ENCODE assay signal across 20 cellular contexts in the genomic region with DNA sequence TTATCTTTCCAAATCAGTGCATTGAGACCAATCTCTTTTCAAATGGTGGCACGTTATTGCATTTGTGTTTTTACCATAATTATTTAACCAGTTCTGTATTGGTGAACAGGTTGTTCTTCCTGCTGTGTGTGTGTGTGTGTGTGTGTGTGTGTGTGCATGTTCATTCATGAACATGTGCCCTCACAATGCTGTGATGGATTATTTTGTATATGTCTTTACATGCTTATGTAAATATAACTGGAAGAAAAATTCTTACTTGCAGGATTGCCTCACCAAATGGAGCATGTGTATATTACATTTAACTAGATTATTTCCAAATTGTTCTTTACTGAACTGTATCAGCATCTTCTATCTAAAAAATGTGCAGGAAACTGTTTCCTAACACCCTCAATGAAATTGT.
DNase-seq lines count a peak whose midpoint lies in the region; ATAC-seq and TF ChIP-seq lines count a peak whose summit lies in the region.
"Had no signal": no experiment of that assay in that cellular context is flagged by ENCODE, and none has a peak within 500 bp of the region (broad histone marks: within the 10 kb centered on the region; RNA-seq: fewer than 3 reads in every experiment).

No MANE protein-coding gene starts in this region.

- H3K27me3 ChIP-seq in mammary epithelial cell (ENCODE audit: insufficient read depth, low read length), result no peaks in the 10 kb centered on the region
- no peaks in the 10 kb centered on the region for H3K27me3 ChIP-seq in neural progenitor cell
- H3K27me3 ChIP-seq: BLaER1 had no signal

- peaks cover 9% of the 10 kb centered on the region for H3K4me1 Mint-ChIP-seq in MCF 10A (ENCODE audit: insufficient read depth, unreplicated experiment)
- H3K4me1 Mint-ChIP-seq in WTC11, result peaks cover 7% of the 10 kb centered on the region
- H3K4me1 Mint-ChIP-seq in neural progenitor cell, result peaks cover 10% of the 10 kb centered on the region
- H3K4me1 Mint-ChIP-seq: CD4-positive, CD25-positive, alpha-beta regulatory T cell had no signal

- intact Hi-C loops in mammary epithelial cell (cut with micrococcal nuclease) (no loop called here), MCF 10A (cut with micrococcal nuclease) (no loop called here)

- H3K27ac ChIP-seq in mammary epithelial cell (ENCODE audit: insufficient read depth, low read depth, low read length) (no peak overlapping the region), neural progenitor cell (no peak overlapping the region)
- H3K27ac ChIP-seq: 22Rv1, BLaER1, C4-2B had no signal

- dilution Hi-C loops in mammary epithelial cell (cut with HindIII; ENCODE audit: low sequenced_read_pairs), result no loop called here

- H3K4me2 ChIP-seq in mammary epithelial cell (ENCODE audit: insufficient read depth, low read depth, low read length) (no peak overlapping the region), neural progenitor cell (no peak overlapping the region)
- H3K4me2 ChIP-seq: BLaER1 had no signal

- in situ Hi-C loops in mammary epithelial cell (cut with MboI; ENCODE audit: low sequenced_read_pairs in 2 of 2), result no loop called here

- POLR2A ChIA-PET in MCF 10A (lab: Yijun Ruan, JAX), result no interaction called here
- POLR2A ChIA-PET in WTC11 (lab: Charles Lee), result no interaction called here

- H3K4me1 ChIP-seq in mammary epithelial cell (ENCODE audit: insufficient read depth, low read length) (peaks cover 8% of the 10 kb centered on the region), neural progenitor cell (peaks cover 8% of the 10 kb centered on the region)
- H3K4me1 ChIP-seq: BLaER1, Caco-2 had no signal

- H3K4me3 Mint-ChIP-seq in MCF 10A (ENCODE audit: unreplicated experiment), result no peak overlapping the region
- H3K4me3 Mint-ChIP-seq in WTC11, result no peak overlapping the region
- no peak overlapping the region for H3K4me3 Mint-ChIP-seq in neural progenitor cell
- H3K4me3 Mint-ChIP-seq: B cell; CD4-positive, CD25-positive, alpha-beta regulatory T cell; CD8-positive, alpha-beta T cell; H9; HFFc6 had no signal

- no peaks in the 10 kb centered on the region for H3K9me3 ChIP-seq in mammary epithelial cell (replicated peaks; ENCODE audit: insufficient read depth, low read length)
- no peaks in the 10 kb centered on the region for H3K9me3 ChIP-seq in neural progenitor cell (ENCODE audit: low read depth)
- H3K9me3 ChIP-seq: BLaER1, Caco-2 had no signal

- H3K36me3 ChIP-seq in mammary epithelial cell (ENCODE audit: insufficient read depth, low read length) (no peaks in the 10 kb centered on the region), neural progenitor cell (no peaks in the 10 kb centered on the region)
- H3K36me3 ChIP-seq: BLaER1 had no signal

- no peak for TF ChIP-seq CTCF in mammary epithelial cell (conservative IDR thresholded peaks at IDR 0.05 in 1 of 2, IDR thresholded peaks at IDR 0.05 in 1 of 2; ENCODE audit: extremely low read depth in 1 of 2, insufficient read depth in 1 of 2, low read depth in 1 of 2, low read length in 2 of 2)
- no peak for TF ChIP-seq CTCF in MCF 10A (IDR thresholded peaks at IDR 0.05; ENCODE audit: unreplicated experiment)
- TF ChIP-seq CTCF in WTC11 (IDR thresholded peaks at IDR 0.05), result no peak
- no peak for TF ChIP-seq CTCF in epithelial cell of esophagus (IDR thresholded peaks at IDR 0.05; ENCODE audit: insufficient read depth, low read depth, low read length, missing control alignments)
- TF ChIP-seq CTCF in neural progenitor cell (IDR thresholded peaks at IDR 0.05), result no peak

- H3K9ac ChIP-seq in mammary epithelial cell (ENCODE audit: insufficient read depth, low read length) (no peak overlapping the region), neural progenitor cell (no peak overlapping the region)
- H3K9ac ChIP-seq: BLaER1 had no signal

- no peaks in the 10 kb centered on the region for H3K79me2 ChIP-seq in mammary epithelial cell (ENCODE audit: insufficient read depth, low read length)
- H3K79me2 ChIP-seq in neural progenitor cell (ENCODE audit: low read depth), result no peaks in the 10 kb centered on the region

- DNase-seq in mammary epithelial cell (peak; percentile 19), MCF 10A (ENCODE audit: unreplicated experiment) (no peak), WTC11 (ENCODE audit: low spot score) (no peak), epithelial cell of esophagus (ENCODE audit: low read depth) (peak; percentile 71), neural progenitor cell (ENCODE audit: low spot score) (no peak), superior temporal gyrus (ENCODE audit: extremely low spot score) (no peak), medulla oblongata (ENCODE audit: extremely low spot score) (no peak)
- DNase-seq: Caco-2; CD4-positive, CD25-positive, alpha-beta regulatory T cell; CD8-positive, alpha-beta T cell; DMS153; DND-41; H9; HFFc6 had no signal

- H3K4me3 ChIP-seq in mammary epithelial cell (replicated peaks in 1 of 3; ENCODE audit: insufficient read depth in 1 of 3, low read depth in 2 of 3, low read length in 3 of 3), result no peak overlapping the region
- H3K4me3 ChIP-seq in epithelial cell of esophagus (ENCODE audit: low read length), result no peak overlapping the region
- H3K4me3 ChIP-seq in neural progenitor cell, result no peak overlapping the region
- H3K4me3 ChIP-seq: BLaER1 had no signal

- CTCF ChIA-PET in mammary epithelial cell (lab: Charles Lee; ENCODE audit: low non-redundant PET) (no interaction called here), MCF 10A (lab: Yijun Ruan, JAX) (no interaction called here), WTC11 (lab: Charles Lee) (no interaction called here)

- H2AFZ ChIP-seq in mammary epithelial cell (ENCODE audit: low read depth, low read length), result no peak overlapping the region
- H2AFZ ChIP-seq in neural progenitor cell (replicated peaks), result peak overlapping the region; percentile 38

- no peaks in the 10 kb centered on the region for H3K9me3 Mint-ChIP-seq in MCF 10A (ENCODE audit: unreplicated experiment)
- no peaks in the 10 kb centered on the region for H3K9me3 Mint-ChIP-seq in WTC11
- H3K9me3 Mint-ChIP-seq in neural progenitor cell, result peaks cover 2% of the 10 kb centered on the region
- H3K9me3 Mint-ChIP-seq: CD8-positive, alpha-beta T cell; H9; HFFc6 had no signal

- ATAC-seq in WTC11, result no peak
- no peak for ATAC-seq in HG02610 (IDR thresholded peaks at IDR 0.05; ENCODE audit: unreplicated experiment)
- ATAC-seq: CD8-positive, alpha-beta T cell; HCT116 had no signal

- no peaks in the 10 kb centered on the region for H3K36me3 Mint-ChIP-seq in MCF 10A (ENCODE audit: insufficient read depth, unreplicated experiment)
- no peaks in the 10 kb centered on the region for H3K36me3 Mint-ChIP-seq in WTC11
- H3K36me3 Mint-ChIP-seq in neural progenitor cell, result no peaks in the 10 kb centered on the region
- H3K36me3 Mint-ChIP-seq: CD4-positive, CD25-positive, alpha-beta regulatory T cell; CD8-positive, alpha-beta T cell had no signal

- no peaks in the 10 kb centered on the region for H3F3A ChIP-seq in neural progenitor cell (ENCODE audit: low read depth)

- no peaks in the 10 kb centered on the region for H4K20me1 ChIP-seq in mammary epithelial cell (ENCODE audit: insufficient read depth, low read length)
- no peaks in the 10 kb centered on the region for H4K20me1 ChIP-seq in neural progenitor cell (ENCODE audit: low read depth)
- H4K20me1 ChIP-seq: BLaER1 had no signal

- BruUV-seq in mammary epithelial cell (replicated peaks; lab: Mats Ljungman, UMichigan), result no TSS peak
- no TSS peak for BruUV-seq in MCF 10A (replicated peaks; lab: Mats Ljungman, UMichigan)

- 0% methylated on average over 1 of the region's 1 CpG for WGBS in mammary epithelial cell (ENCODE audit: low coverage, missing lambda C conversion rate)

- H3K27me3 Mint-ChIP-seq in MCF 10A (ENCODE audit: insufficient read depth, unreplicated experiment) (no peaks in the 10 kb centered on the region), WTC11 (ENCODE audit: low read depth) (no peaks in the 10 kb centered on the region), neural progenitor cell (ENCODE audit: insufficient read depth, low read depth) (no peaks in the 10 kb centered on the region)
- H3K27me3 Mint-ChIP-seq: B cell had no signal

- H3K27ac Mint-ChIP-seq in MCF 10A (ENCODE audit: low read depth, unreplicated experiment) (no peak overlapping the region), WTC11 (0 out of 2 replicates have a peak overlapping the region, but pooled peaks have one; percentile 5), neural progenitor cell (no peak overlapping the region)
- H3K27ac Mint-ChIP-seq: B cell; CD4-positive, CD25-positive, alpha-beta regulatory T cell; CD8-positive, alpha-beta T cell; H9; HFFc6 had no signal

TF ChIP-seq in WTC11, 78 proteins besides CTCF, POLR2A, EP300 and RAD21 (continues in another document):
- TF ChIP-seq ESRRA (CRISPR knock-in tag; IDR thresholded peaks at IDR 0.05; ENCODE audit: borderline replicate concordance), result no peak
- no peak for TF ChIP-seq KAT7 (CRISPR knock-in tag; IDR thresholded peaks at IDR 0.05; ENCODE audit: borderline replicate concordance)
- no peak for TF ChIP-seq JAZF1 (CRISPR knock-in tag; IDR thresholded peaks at IDR 0.05)
- TF ChIP-seq RORB (CRISPR knock-in tag; IDR thresholded peaks at IDR 0.05), result no peak
- TF ChIP-seq SP1 (CRISPR knock-in tag; conservative IDR thresholded peaks at IDR 0.05), result no peak
- TF ChIP-seq, protein P1, sequence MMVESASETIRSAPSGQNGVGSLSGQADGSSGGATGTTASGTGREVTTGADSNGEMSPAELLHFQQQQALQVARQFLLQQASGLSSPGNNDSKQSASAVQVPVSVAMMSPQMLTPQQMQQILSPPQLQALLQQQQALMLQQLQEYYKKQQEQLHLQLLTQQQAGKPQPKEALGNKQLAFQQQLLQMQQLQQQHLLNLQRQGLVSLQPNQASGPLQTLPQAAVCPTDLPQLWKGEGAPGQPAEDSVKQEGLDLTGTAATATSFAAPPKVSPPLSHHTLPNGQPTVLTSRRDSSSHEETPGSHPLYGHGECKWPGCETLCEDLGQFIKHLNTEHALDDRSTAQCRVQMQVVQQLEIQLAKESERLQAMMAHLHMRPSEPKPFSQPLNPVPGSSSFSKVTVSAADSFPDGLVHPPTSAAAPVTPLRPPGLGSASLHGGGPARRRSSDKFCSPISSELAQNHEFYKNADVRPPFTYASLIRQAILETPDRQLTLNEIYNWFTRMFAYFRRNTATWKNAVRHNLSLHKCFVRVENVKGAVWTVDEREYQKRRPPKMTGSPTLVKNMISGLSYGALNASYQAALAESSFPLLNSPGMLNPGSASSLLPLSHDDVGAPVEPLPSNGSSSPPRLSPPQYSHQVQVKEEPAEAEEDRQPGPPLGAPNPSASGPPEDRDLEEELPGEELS (CRISPR knock-in tag; IDR thresholded peaks at IDR 0.05), result no peak

Comparison
In these comparisons a context has a peak if more than half of its experiments do, and no peak if none do; other contexts are left out.
1. DNase-seq: peak in mammary epithelial cell (single experiment) and epithelial cell of esophagus (single experiment); none in MCF 10A (single experiment), WTC11 (single experiment), neural progenitor cell (single experiment), superior temporal gyrus (single experiment) and medulla oblongata (single experiment).